Comparison of ENCODE assay signal across 1 cellular context in the genomic region with DNA sequence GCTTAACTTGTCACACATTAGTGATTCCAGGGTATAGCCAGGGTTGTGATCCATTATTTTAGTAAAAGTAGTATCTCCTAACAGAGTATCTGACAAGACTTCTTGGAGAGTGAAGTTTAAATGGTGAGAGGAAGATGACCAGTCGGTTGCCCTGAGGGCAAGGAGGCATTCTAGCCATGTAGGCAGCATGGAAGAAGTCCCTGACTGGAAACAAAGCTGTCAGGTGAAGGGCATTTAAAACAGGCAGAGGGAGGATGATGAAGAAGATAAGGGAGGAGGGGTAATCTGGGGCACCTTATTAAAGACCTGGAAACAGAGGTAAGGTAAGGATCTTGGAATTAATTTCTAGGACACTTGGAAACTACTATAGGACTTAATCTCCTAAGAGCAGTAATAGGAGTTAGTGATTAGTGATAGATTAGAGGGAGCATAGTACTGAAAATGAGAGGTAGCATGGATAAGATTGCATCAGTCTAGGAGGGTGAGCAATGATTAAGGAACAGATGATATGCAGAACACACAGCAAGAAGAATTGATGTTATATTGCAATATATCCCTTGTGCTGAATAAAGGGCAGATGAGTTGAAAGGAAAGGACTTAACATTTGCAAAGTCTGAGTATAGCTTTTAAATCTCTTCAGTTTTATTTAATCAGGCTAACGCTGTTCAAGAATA.
TF ChIP-seq lines count a peak whose summit lies in the region.

No MANE protein-coding gene starts in this region.

TF ChIP-seq in HEK293, 187 proteins besides CTCF, POLR2A, EP300 and RAD21 (continued from another document):
- TF ChIP-seq, protein P1, sequence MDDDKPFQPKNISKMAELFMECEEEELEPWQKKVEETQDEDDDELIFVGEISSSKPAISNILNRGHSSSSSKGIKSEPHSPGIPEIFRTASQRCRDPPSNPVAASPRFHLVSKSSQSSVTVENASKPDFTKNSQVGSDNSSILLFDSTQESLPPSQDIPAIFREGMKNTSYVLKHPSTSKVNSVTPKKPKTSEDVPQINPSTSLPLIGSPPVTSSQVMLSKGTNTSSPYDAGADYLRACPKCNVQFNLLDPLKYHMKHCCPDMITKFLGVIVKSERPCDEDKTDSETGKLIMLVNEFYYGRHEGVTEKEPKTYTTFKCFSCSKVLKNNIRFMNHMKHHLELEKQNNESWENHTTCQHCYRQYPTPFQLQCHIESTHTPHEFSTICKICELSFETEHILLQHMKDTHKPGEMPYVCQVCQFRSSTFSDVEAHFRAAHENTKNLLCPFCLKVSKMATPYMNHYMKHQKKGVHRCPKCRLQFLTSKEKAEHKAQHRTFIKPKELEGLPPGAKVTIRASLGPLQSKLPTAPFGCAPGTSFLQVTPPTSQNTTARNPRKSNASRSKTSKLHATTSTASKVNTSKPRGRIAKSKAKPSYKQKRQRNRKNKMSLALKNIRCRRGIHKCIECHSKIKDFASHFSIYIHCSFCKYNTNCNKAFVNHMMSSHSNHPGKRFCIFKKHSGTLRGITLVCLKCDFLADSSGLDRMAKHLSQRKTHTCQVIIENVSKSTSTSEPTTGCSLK (tag by site-specific recombination; IDR thresholded peaks at IDR 0.05): no peak
